In the genomic region with DNA sequence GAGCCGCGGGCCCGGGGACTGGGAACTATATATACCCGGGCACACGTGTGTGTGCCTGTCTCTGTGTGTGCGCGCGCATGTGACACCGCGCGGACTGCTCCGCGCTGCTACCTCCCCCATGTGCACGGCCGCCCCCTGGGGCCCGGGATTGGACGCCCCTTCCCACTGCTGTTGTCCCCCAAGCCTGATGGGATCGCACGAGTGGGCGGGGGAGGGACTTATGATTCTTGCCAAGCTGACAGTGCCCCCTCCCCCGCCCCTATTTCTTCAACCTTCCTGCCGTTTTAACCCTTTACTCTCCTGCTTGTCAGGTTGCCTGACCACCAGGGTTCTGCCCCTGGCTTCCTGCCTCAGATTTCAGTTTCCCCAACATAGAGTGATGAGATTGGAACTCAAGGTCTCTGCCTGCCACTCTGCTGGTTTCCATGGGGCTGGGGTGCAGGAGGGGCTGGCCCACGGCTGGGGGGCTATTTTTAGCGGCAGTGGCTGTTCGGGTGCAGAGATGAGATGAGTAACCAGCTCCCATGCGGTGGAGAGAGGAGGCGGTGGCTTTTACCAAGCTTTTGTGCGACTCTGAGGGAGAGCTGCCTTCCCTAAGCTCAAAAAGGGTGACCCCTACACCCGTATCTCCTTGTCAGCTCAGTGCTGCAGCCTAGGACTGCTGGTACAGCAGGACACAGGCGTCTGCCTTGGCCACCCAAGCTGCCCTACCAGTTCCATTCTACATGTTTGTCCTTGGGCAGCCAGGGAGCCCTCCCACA, we compare ENCODE assay signal across 8 cellular contexts. TPM values are rescaled to one million over a fixed set of nuclear protein-coding genes. Genes with fewer than 3 reads are reported as not detected.
A peak's percentile ranks its signal among the peaks of the same experiment; 100 is the strongest.
DNase-seq lines count a peak whose midpoint lies in the region; ATAC-seq and TF ChIP-seq lines count a peak whose summit lies in the region.

A gene (minus strand): TSS at position 5 of the 761 bp plus-strand sequence. CDS start 88 bp downstream, outside the sequence.

- peaks cover 31% of the 10 kb centered on the region for H3K36me3 Mint-ChIP-seq in activated T-cell treated with anti-CD3 and anti-CD28 coated beads, Interleukin-2, amount 50 U/mL, for 4 hours (ENCODE audit: insufficient read depth)

- no CpG with 5 or more reads among the region's 30 CpGs for WGBS in neuronal stem cell (ENCODE audit: extremely low coverage in 2 of 2, insufficient read length in 2 of 2, insufficient replicate concordance in 1 of 2), 2 donors

- peaks cover 33% of the 10 kb centered on the region for H3K4me1 Mint-ChIP-seq in activated T-cell treated with anti-CD3 and anti-CD28 coated beads, Interleukin-2, amount 50 U/mL, for 4 hours (ENCODE audit: low read depth)

- DNase-seq in NCI-H2171 treated with DMSO at 0.1 percent for 48 hours (lab: John Stamatoyannopoulos, UW): peak; percentile 86
- DNase-seq in activated T-cell treated with anti-CD3 and anti-CD28 coated beads, Interleukin-2, amount 50 U/mL, for 4 hours: peak; percentile 38
- no peak for DNase-seq in fibroblast of pulmonary artery (ENCODE audit: low read depth)
- DNase-seq in neuronal stem cell (ENCODE audit: low spot score): no peak
- DNase-seq in middle frontal gyrus (ENCODE audit: extremely low spot score, low spot score): no peak
- no peak for DNase-seq in kidney tubule cell (ENCODE audit: low spot score)

- no peak within 1 kb of the TSS for H4K8ac ChIP-seq in neuronal stem cell (ENCODE audit: low read depth, low read length)

- no peaks in the 10 kb centered on the region for H3K9me3 ChIP-seq in BLaER1
- H3K9me3 ChIP-seq in neuronal stem cell (replicated peaks in 1 of 2; ENCODE audit: control insufficient read depth in 2 of 2, insufficient read depth in 1 of 2, low read depth in 1 of 2, low read length in 2 of 2): no peaks in the 10 kb centered on the region

- H3K23ac ChIP-seq in neuronal stem cell (ENCODE audit: low read depth, low read length, poor library complexity): peak within 1 kb of the TSS; percentile 82

- H3K4me2 ChIP-seq in BLaER1 (peak within 1 kb of the TSS; percentile 87), neuronal stem cell (ENCODE audit: insufficient read depth, low read length, poor library complexity, severe bottlenecking) (peak within 1 kb of the TSS; percentile 62)

- peak within 1 kb of the TSS; percentile 63 for H3K9ac ChIP-seq in BLaER1
- peak within 1 kb of the TSS; percentile 71 for H3K9ac ChIP-seq in neuronal stem cell (ENCODE audit: low read depth, low read length, poor library complexity)

- no peak within 1 kb of the TSS for H2BK5ac ChIP-seq in neuronal stem cell (ENCODE audit: low read length)

- H2BK15ac ChIP-seq in neuronal stem cell (ENCODE audit: low read length): peak within 1 kb of the TSS; percentile 56

- no peak within 1 kb of the TSS for H3K4ac ChIP-seq in neuronal stem cell (ENCODE audit: low read length)

- no peak for TF ChIP-seq CTCF in fibroblast of pulmonary artery (IDR thresholded peaks at IDR 0.05; ENCODE audit: low read length, missing control alignments)

- H3K4me1 ChIP-seq in BLaER1: peaks cover 59% of the 10 kb centered on the region
- peaks cover 13 to 18% of the 10 kb centered on the region in 2 donors for H3K4me1 ChIP-seq in neuronal stem cell (ENCODE audit: control insufficient read depth in 2 of 2, insufficient read depth in 1 of 2, low read depth in 1 of 2, low read length in 2 of 2)

- H3K36me3 ChIP-seq in BLaER1: peaks cover 37% of the 10 kb centered on the region
- peaks cover 6 to 26% of the 10 kb centered on the region in 2 donors for H3K36me3 ChIP-seq in neuronal stem cell (replicated peaks in 1 of 2; ENCODE audit: control insufficient read depth in 2 of 2, insufficient read depth in 2 of 2, low read length in 2 of 2)

- no peaks in the 10 kb centered on the region for H3K9me3 Mint-ChIP-seq in activated T-cell treated with anti-CD3 and anti-CD28 coated beads, Interleukin-2, amount 50 U/mL, for 4 hours

- peak within 1 kb of the TSS; percentile 70 for H3K4me3 ChIP-seq in BLaER1
- peak within 1 kb of the TSS; percentile 36 for H3K4me3 ChIP-seq in fibroblast of pulmonary artery (replicated peaks; ENCODE audit: low read depth, low read length)
- H3K4me3 ChIP-seq in neuronal stem cell (ENCODE audit: low read length in 2 of 2): peak within 1 kb of the TSS; percentile 28 to 50

- ATAC-seq in GM19452 (IDR thresholded peaks at IDR 0.05; ENCODE audit: unreplicated experiment): peak; percentile 41
- peak; percentile 55 to 62 for ATAC-seq in activated T-cell treated with anti-CD3 and anti-CD28 coated beads, Interleukin-2, amount 50 U/mL, for 4 hours

- H3K14ac ChIP-seq in neuronal stem cell (ENCODE audit: low read length): no peak within 1 kb of the TSS

- peaks cover 51% of the 10 kb centered on the region for H3K27me3 Mint-ChIP-seq in activated T-cell treated with anti-CD3 and anti-CD28 coated beads, Interleukin-2, amount 50 U/mL, for 4 hours (ENCODE audit: low read depth)

- no peaks in the 10 kb centered on the region for H3K79me1 ChIP-seq in neuronal stem cell (ENCODE audit: low read depth, low read length)

- no peak within 1 kb of the TSS for H2BK120ac ChIP-seq in neuronal stem cell (ENCODE audit: low read depth, low read length)

- H3K27me3 ChIP-seq in BLaER1 (peaks cover 65% of the 10 kb centered on the region), neuronal stem cell (ENCODE audit: control insufficient read depth in 3 of 3, insufficient read depth in 3 of 3, low read depth in 1 of 3, low read length in 3 of 3) (peaks cover 35 to 68% (median 38%) of the 10 kb centered on the region in 3 experiments)

- peak within 1 kb of the TSS; percentile 77 for H3K18ac ChIP-seq in neuronal stem cell (ENCODE audit: low read length)

- no peak within 1 kb of the TSS for H2BK12ac ChIP-seq in neuronal stem cell (ENCODE audit: low read length)

- no peak within 1 kb of the TSS for H4K91ac ChIP-seq in neuronal stem cell (ENCODE audit: low read depth, low read length, poor library complexity)

- peaks cover 37% of the 10 kb centered on the region for H4K20me1 ChIP-seq in BLaER1

- H3K27ac ChIP-seq in BLaER1 (peak within 1 kb of the TSS; percentile 40; the same call in 1 of the 2 replicates), neuronal stem cell (replicated peaks; ENCODE audit: low read length) (no peak within 1 kb of the TSS)

- peak within 1 kb of the TSS; percentile 59 for H3K4me3 Mint-ChIP-seq in activated T-cell treated with anti-CD3 and anti-CD28 coated beads, Interleukin-2, amount 50 U/mL, for 4 hours

- H2AK5ac ChIP-seq in neuronal stem cell (ENCODE audit: low read depth, low read length): peak within 1 kb of the TSS; percentile 22

- peak within 1 kb of the TSS; percentile 99 for H2AFZ ChIP-seq in neuronal stem cell (ENCODE audit: low read length)

RNA-seq across cellular contexts. Expression of the gene that starts here (rescaled TPM):
- total RNA-seq in activated T-cell treated with anti-CD3 and anti-CD28 coated beads, Interleukin-2, amount 50 U/mL, for 4 hours: 1 to 10 TPM in 2 of 3 donors, under 1 TPM in 1; 0.57 to 1.4 (median 1.2) TPM
- 0.10 TPM for polyA plus RNA-seq in neuronal stem cell (2013, experiment 1 of 2)
- polyA plus RNA-seq in neuronal stem cell (2013, experiment 2 of 2): 0.07 TPM

Comparison
In these comparisons a context has a peak if more than half of its experiments do, and no peak if none do; other contexts are left out.
1. DNase-seq: peak in NCI-H2171 treated with DMSO at 0.1 percent for 48 hours (single experiment) and activated T-cell treated with anti-CD3 and anti-CD28 coated beads, Interleukin-2, amount 50 U/mL, for 4 hours (single experiment); none in fibroblast of pulmonary artery (single experiment), neuronal stem cell (single experiment), middle frontal gyrus (single experiment) and kidney tubule cell (single experiment).
2. Peak in every context shown above with its lines, with median percentiles within 50 percentile points of each other: H3K4me3 ChIP-seq.